ENCODE assay signal across 34 cellular contexts in genomic region chr11:42957831-42958230, GRCh38.
"Had no signal": no experiment of that assay in that cellular context is flagged by ENCODE, and none has a peak within 500 bp of the region (broad histone marks: within the 10 kb centered on the region; RNA-seq: fewer than 3 reads in every experiment).

No MANE protein-coding gene starts in this region.

- H3K27me3 ChIP-seq: MG63 had no signal

- H3K4me3 ChIP-seq: MG63 had no signal

- H3K36me3 ChIP-seq: MG63 had no signal

- H3K9me3 ChIP-seq: MG63 had no signal

- DNase-seq: Karpas-422, Kasumi-1, KG1, MG63, MM.1S, MV-4-11, NCI-H1048, NCI-H1092, NCI-H1092 treated with DMSO at 0.1 percent for 48 hours, NCI-H1105, NCI-H1105 treated with DMSO at 0.1 percent for 48 hours, NCI-H1417, NCI-H1417 treated with DMSO at 0.1 percent for 48 hours, NCI-H1436, NCI-H1436 treated with DMSO at 0.1 percent for 48 hours, NCI-H146, NCI-H1694, NCI-H1694 treated with DMSO at 0.1 percent for 48 hours, NCI-H187, NCI-H187 treated with DMSO at 0.1 percent for 48 hours, NCI-H1930, NCI-H2029, NCI-H2029 treated with DMSO at 0.1 percent for 48 hours, NCI-H2081, NCI-H2081 treated with DMSO at 0.1 percent for 48 hours, NCI-H2107, NCI-H2171, NCI-H2171 treated with DMSO at 0.1 percent for 48 hours, NCI-H2227 treated with DMSO at 0.1 percent for 48 hours, NCI-H226, NCI-H345, NCI-H446, NCI-H446 treated with DMSO at 0.1 percent for 48 hours had no signal

- H3K27ac ChIP-seq: KMS-11 had no signal

- H3K4me2 ChIP-seq: KMS-11 had no signal

- H3K9ac ChIP-seq: KMS-11 had no signal
